20 cellular contexts compared by ENCODE assay signal in genomic region chr12:1542599-1542998, GRCh38. TPM values are rescaled to one million over a fixed set of nuclear protein-coding genes. Genes with fewer than 3 reads are reported as not detected.
DNase-seq lines count a peak whose midpoint lies in the region; ATAC-seq, FAIRE-seq and TF ChIP-seq lines count a peak whose summit lies in the region.
"Had no signal": no experiment of that assay in that cellular context is flagged by ENCODE, and none has a peak within 500 bp of the region (broad histone marks: within the 10 kb centered on the region; RNA-seq: fewer than 3 reads in every experiment).

No MANE protein-coding gene starts in this region.

- no peaks in the 10 kb centered on the region for H3K9me2 ChIP-seq in SK-N-SH

- no peak for TF ChIP-seq RAD21 in SK-N-SH (IDR thresholded peaks at IDR 0.05; ENCODE audit: low read length)

- TF ChIP-seq CTCF in NB4 (IDR thresholded peaks at IDR 0.05; ENCODE audit: low read depth, low read length): no peak
- TF ChIP-seq CTCF in upper lobe of left lung (IDR thresholded peaks at IDR 0.05): no peak
- TF ChIP-seq CTCF in SK-N-SH (IDR thresholded peaks at IDR 0.05): no peak

- H3K27me3 ChIP-seq in upper lobe of left lung (no peaks in the 10 kb centered on the region), SK-N-SH (ENCODE audit: insufficient read depth) (no peaks in the 10 kb centered on the region)

- peak; percentile 89 for FAIRE-seq in HTR-8/SVneo (lab: Jason Lieb, UNC)
- FAIRE-seq: A204.1, D721Med, H54 had no signal

- no peak overlapping the region for H3K4me2 ChIP-seq in SK-N-SH
- H3K4me2 ChIP-seq: GM23338 had no signal

- H3K36me3 ChIP-seq in upper lobe of left lung (no peaks in the 10 kb centered on the region), SK-N-SH (replicated peaks in 1 of 2; ENCODE audit: control insufficient read depth in 1 of 2, insufficient read depth in 2 of 2, low read length in 1 of 2) (peaks cover 0 to 3% of the 10 kb centered on the region in 2 experiments)
- H3K36me3 ChIP-seq: BE2C had no signal

- POLR2A ChIA-PET in SK-N-SH (lab: Yijun Ruan, JAX): interaction anchor here (0.6 kb wide), 1 partner anchor 82 kb away, joined by 4 read pairs; no protein-coding TSS in a partner anchor

- TF ChIP-seq EP300 in upper lobe of left lung (IDR thresholded peaks at IDR 0.05): no peak
- TF ChIP-seq EP300 in SK-N-SH (IDR thresholded peaks at IDR 0.05; ENCODE audit: borderline replicate concordance in 1 of 2, low read depth in 1 of 2, low read length in 1 of 2): no peak

- DNase-seq in HTR-8/SVneo (ENCODE audit: insufficient read length, low spot score) (no peak), NB4 (ENCODE audit: low read depth) (peak; percentile 30), left colon (no peak), upper lobe of left lung (no peak), SK-N-SH (no peak)
- DNase-seq: ACHN; BE2C; C1 segment of cervical spinal cord; Caco-2; CD4-positive, alpha-beta T cell; DMS153; DMS79; GDM1; HCEC 1CT; KG1 had no signal

- H3K27ac ChIP-seq in upper lobe of left lung: no peak overlapping the region
- H3K27ac ChIP-seq in SK-N-SH (ENCODE audit: low read depth in 2 of 2, low read length in 1 of 2): no peak overlapping the region

- H3F3A ChIP-seq in SK-N-SH (replicated peaks; ENCODE audit: insufficient read depth): no peaks in the 10 kb centered on the region

- H2AFZ ChIP-seq in SK-N-SH (ENCODE audit: low read depth): no peak overlapping the region
- H2AFZ ChIP-seq: GM23338 had no signal

- ATAC-seq in left colon (peak; percentile 74), GM19463 (IDR thresholded peaks at IDR 0.05; ENCODE audit: unreplicated experiment) (no peak), upper lobe of left lung (ENCODE audit: low FRiP score in 2 of 2) (no peak)
- ATAC-seq: GM23338 had no signal

- peaks cover 64% of the 10 kb centered on the region for H4K20me1 ChIP-seq in SK-N-SH (ENCODE audit: insufficient read depth)

- H3K4me1 ChIP-seq in upper lobe of left lung: no peaks in the 10 kb centered on the region
- H3K4me1 ChIP-seq in SK-N-SH (ENCODE audit: control insufficient read depth in 1 of 2, insufficient read depth in 2 of 2, low read depth in 1 of 2, low read length in 1 of 2): no peaks in the 10 kb centered on the region
- H3K4me1 ChIP-seq: BE2C, Caco-2 had no signal

- no peak overlapping the region for H3K9ac ChIP-seq in SK-N-SH

- H3K4me3 ChIP-seq in NB4 (ENCODE audit: low read depth, low read length) (no peak overlapping the region), upper lobe of left lung (no peak overlapping the region), SK-N-SH (ENCODE audit: low read depth in 2 of 2, low read length in 1 of 2) (no peak overlapping the region)
- H3K4me3 ChIP-seq: GM23338 had no signal

- CTCF ChIA-PET in SK-N-SH (lab: Yijun Ruan, JAX): no interaction called here

- intact Hi-C loops in left colon (cut with DNase I, micrococcal nuclease): no loop called here

- H3K9me3 ChIP-seq in upper lobe of left lung (no peaks in the 10 kb centered on the region), SK-N-SH (no peaks in the 10 kb centered on the region)
- H3K9me3 ChIP-seq: BE2C, Caco-2 had no signal

- TF ChIP-seq POLR2A in NB4 (IDR thresholded peaks at IDR 0.05; ENCODE audit: extremely low read depth, insufficient read length) (no peak), upper lobe of left lung (IDR thresholded peaks at IDR 0.05) (no peak)

- 90 to 93% methylated on average over 7 of the region's 7 CpGs for WGBS in upper lobe of left lung, 2 donors
- 90% methylated on average over 7 of the region's 7 CpGs for WGBS in SK-N-SH (ENCODE audit: low lambda C conversion rate)

- H3K79me2 ChIP-seq in SK-N-SH (ENCODE audit: insufficient read depth): peaks cover 100% of the 10 kb centered on the region

TF ChIP-seq in SK-N-SH, 30 proteins besides CTCF, POLR2A, EP300 and RAD21:
- no peak for TF ChIP-seq NFIC (IDR thresholded peaks at IDR 0.05; ENCODE audit: borderline replicate concordance)
- TF ChIP-seq USF1 (IDR thresholded peaks at IDR 0.05; ENCODE audit: borderline replicate concordance, low read depth): no peak
- TF ChIP-seq REST (IDR thresholded peaks at IDR 0.05; ENCODE audit: low read depth, low read length): no peak
- TF ChIP-seq MAX (IDR thresholded peaks at IDR 0.05; ENCODE audit: low read depth): no peak
- TF ChIP-seq SIN3A (IDR thresholded peaks at IDR 0.05; ENCODE audit: borderline replicate concordance, low read depth, low read length): no peak
- no peak for TF ChIP-seq FOSL2 (IDR thresholded peaks at IDR 0.05; ENCODE audit: borderline replicate concordance, low read depth)
- no peak for TF ChIP-seq TEAD4 (IDR thresholded peaks at IDR 0.05; ENCODE audit: borderline replicate concordance, insufficient read depth)
- TF ChIP-seq YY1 (IDR thresholded peaks at IDR 0.05; ENCODE audit: low read depth): no peak

RNA-seq across cellular contexts. Expression of gene FBXL14, which starts 51.8 kb away (rescaled TPM):
- total RNA-seq in left colon (10 to 100 TPM; 32.6 to 40.8 TPM), upper lobe of left lung (10 to 100 TPM in 4 of 6 donors, 1 to 10 TPM in 2; 8.5 to 22.0 (median 14.4) TPM)
- 11.3 and 12.8 TPM in 2 replicates for polyA plus RNA-seq in SK-N-SH (2012; rRNA removed)
- 4.3 and 9.3 TPM in 2 replicates for polyA plus RNA-seq in SK-N-SH (2012; cell fraction: cytosol; rRNA removed)
- polyA plus RNA-seq in SK-N-SH (2012; cell fraction: nucleus; rRNA removed): 4.7 and 7.0 TPM in 2 replicates
